ENCODE assay signal across 9 cellular contexts in the genomic region with DNA sequence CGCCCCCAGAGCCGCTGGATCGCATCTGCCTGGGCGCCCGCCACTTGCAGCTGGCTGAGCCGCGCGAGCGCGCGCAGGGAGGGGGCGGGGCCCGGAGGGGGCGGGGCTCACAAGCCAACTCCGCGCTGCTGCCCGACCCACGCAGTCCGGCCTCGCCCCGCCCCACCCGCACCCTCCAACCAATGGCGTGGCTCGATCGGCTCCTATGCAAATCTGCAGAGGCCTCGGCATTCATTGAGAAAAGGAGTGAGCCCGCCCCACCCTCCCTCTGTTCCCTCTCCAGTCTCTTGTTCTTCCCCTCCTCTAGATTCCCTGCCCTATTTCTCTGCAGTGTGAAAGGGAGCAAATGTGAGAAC. TPM values are rescaled to one million over a fixed set of nuclear protein-coding genes. Genes with fewer than 3 reads are reported as not detected.
A peak's percentile ranks its signal among the peaks of the same experiment; 100 is the strongest.
DNase-seq lines count a peak whose midpoint lies in the region; ATAC-seq, FAIRE-seq and TF ChIP-seq lines count a peak whose summit lies in the region.
"Had no signal": no experiment of that assay in that cellular context is flagged by ENCODE, and none has a peak within 500 bp of the region (broad histone marks: within the 10 kb centered on the region; RNA-seq: fewer than 3 reads in every experiment).

A gene (minus strand): TSS at position 27 of the 356 bp plus-strand sequence. CDS start 927 bp downstream, outside the sequence.

- no peaks in the 10 kb centered on the region for H3K36me3 ChIP-seq in keratinocyte (ENCODE audit: control insufficient read depth in 2 of 2, extremely low read depth in 1 of 2, insufficient read depth in 2 of 2, low read length in 2 of 2)

- no peaks in the 10 kb centered on the region for H3K9me1 ChIP-seq in keratinocyte (ENCODE audit: control insufficient read depth, extremely low read depth, insufficient read depth, low read length)

- dilution Hi-C loops in keratinocyte (cut with MboI; ENCODE audit: extremely low pct_ligation_motif_present, low sequenced_read_pairs) = no loop called here

- TF ChIP-seq CTCF in keratinocyte (optimal IDR thresholded peaks at IDR 0.05 in 1 of 3, IDR thresholded peaks at IDR 0.05 in 1 of 3, conservative IDR thresholded peaks at IDR 0.05 in 1 of 3; ENCODE audit: extremely low read depth in 1 of 3, insufficient read depth in 2 of 3, low read length in 3 of 3) = no peak

- H3K27me3 ChIP-seq in keratinocyte (ENCODE audit: control insufficient read depth, extremely low read depth, insufficient read depth, low read length) = peaks cover 36% of the 10 kb centered on the region

- peak; percentile 74 for DNase-seq in NCI-H2029 treated with DMSO at 0.1 percent for 48 hours (lab: John Stamatoyannopoulos, UW)
- peak; percentile 50 for DNase-seq in activated CD4-positive, CD25-positive, alpha-beta regulatory T cell treated with anti-CD3 and anti-CD28 coated beads, Interleukin-2, amount 50 U/mL, for 72 hours
- DNase-seq in cerebellar cortex (ENCODE audit: low spot score) = peak; percentile 68
- DNase-seq in keratinocyte (ENCODE audit: low read depth, low spot score) = peak; percentile 35
- DNase-seq in stimulated activated CD4-positive, alpha-beta T cell treated with anti-CD3 and anti-CD28 coated beads, Interleukin-12 subunit alpha, Interleukin-12 subunit beta, amount 100 ng/mL, for 48 hours (ENCODE audit: low read depth in 2 of 3, low spot score in 1 of 3) = peak; percentile 42 to 67 (median 57)

- H3K79me2 ChIP-seq in keratinocyte (ENCODE audit: control insufficient read depth, insufficient read depth, low read length) = no peaks in the 10 kb centered on the region

- peak within 1 kb of the TSS; percentile 43 for H3K4me2 ChIP-seq in keratinocyte (ENCODE audit: control insufficient read depth, extremely low read depth, insufficient read depth, low read depth, low read length)

- no peak within 1 kb of the TSS for H3K27ac ChIP-seq in keratinocyte (ENCODE audit: control insufficient read depth, insufficient read depth, low read length)

- no peak within 1 kb of the TSS for H3K9ac ChIP-seq in keratinocyte (ENCODE audit: control insufficient read depth, extremely low read depth, insufficient read depth, low read length)

- H3K9me3 ChIP-seq in keratinocyte (ENCODE audit: control insufficient read depth, low read depth, low read length) = no peaks in the 10 kb centered on the region

- peaks cover 2% of the 10 kb centered on the region for H4K20me1 ChIP-seq in keratinocyte (ENCODE audit: control insufficient read depth, extremely low read depth, insufficient read depth, low read length)

- no peak within 1 kb of the TSS for H2AFZ ChIP-seq in keratinocyte (ENCODE audit: control insufficient read depth, low read length)

- H3K4me3 ChIP-seq in keratinocyte (ENCODE audit: control insufficient read depth in 2 of 3, extremely low read depth in 1 of 3, insufficient read depth in 2 of 3, low read depth in 1 of 3, low read length in 3 of 3) = peak within 1 kb of the TSS in 1 of 3 experiments; percentile 11

- FAIRE-seq in keratinocyte (lab: Jason Lieb, UNC) = no peak
- FAIRE-seq: endometrium had no signal

- ATAC-seq in GM18867 (IDR thresholded peaks at IDR 0.05; ENCODE audit: unreplicated experiment) (peak; percentile 71), HG02571 (IDR thresholded peaks at IDR 0.05; ENCODE audit: unreplicated experiment) (no peak), GM19324 (IDR thresholded peaks at IDR 0.05; ENCODE audit: low FRiP score, unreplicated experiment) (no peak)

- H3K4me1 ChIP-seq in keratinocyte (ENCODE audit: control insufficient read depth, extremely low read depth, insufficient read depth, low read length) = no peaks in the 10 kb centered on the region

RNA-seq across cellular contexts. Expression of the gene that starts here (rescaled TPM):
- polyA plus RNA-seq in keratinocyte = not detected in 3 replicates
- polyA plus RNA-seq in keratinocyte (2011; ENCODE audit: low read depth) = not detected
- not detected in 2 replicates for polyA plus RNA-seq in keratinocyte (2011; cell fraction: cytosol; rRNA removed)
- not detected in 2 replicates for polyA plus RNA-seq in keratinocyte (2011; cell fraction: nucleus; rRNA removed)
- polyA plus RNA-seq in keratinocyte (2012; ENCODE audit: low replicate concordance) = 0.18 TPM in 1 of 2 replicates, not detected in the other
- not detected in 3 replicates for polyA minus RNA-seq in keratinocyte
- not detected for polyA minus RNA-seq in keratinocyte (2011; cell fraction: cytosol; rRNA and poly(A)+ RNA removed)
- polyA minus RNA-seq in keratinocyte (2011; cell fraction: nucleus; rRNA and poly(A)+ RNA removed) = not detected in 2 replicates

Comparison
In these comparisons a context has a peak if more than half of its experiments do, and no peak if none do; other contexts are left out.
1. Peak in DNase-seq and H3K4me2 ChIP-seq in keratinocyte; RNA of the gene not detected or under 1 TPM.